In genomic region chrX:71111851-71112468, GRCh38 we compare ENCODE assay signal across 10 cellular contexts. TPM values are rescaled to one million over a fixed set of nuclear protein-coding genes. Genes with fewer than 3 reads are reported as not detected.
DNase-seq lines count a peak whose midpoint lies in the region; ATAC-seq and TF ChIP-seq lines count a peak whose summit lies in the region.
"Had no signal": no experiment of that assay in that cellular context is flagged by ENCODE, and none has a peak within 500 bp of the region (broad histone marks: within the 10 kb centered on the region; RNA-seq: fewer than 3 reads in every experiment).

No MANE protein-coding gene starts in this region.

- H3K4me2 ChIP-seq in GM23338, result no peak overlapping the region

- peak in 3 of 5 donors; percentile 52 to 77 (median 74) for DNase-seq in CD4-positive, alpha-beta memory T cell
- DNase-seq in activated gamma-delta T cell (lab: John Stamatoyannopoulos, UW), result no peak
- DNase-seq in CD1c-positive myeloid dendritic cell (ENCODE audit: extremely low spot score), result no peak
- DNase-seq in GM23338 (ENCODE audit: low spot score), result no peak
- no peak for DNase-seq in NCI-H345 treated with DMSO at 0.1 percent for 48 hours (lab: John Stamatoyannopoulos, UW; ENCODE audit: unreplicated experiment)
- DNase-seq: NCI-H526 treated with DMSO at 0.1 percent for 48 hours had no signal

- H3K9me2 ChIP-seq in GM23338 (ENCODE audit: insufficient read depth), result no peaks in the 10 kb centered on the region

- POLR2A ChIA-PET in CD4-positive, alpha-beta memory T cell (lab: Charles Lee; ENCODE audit: partially characterized antibody), result interaction anchor here (0.6 to 6.8 kb wide), 18 partner anchors 7 to 421 kb away, joined by 3 to 141 read pairs (median 7); partner anchors contain the start of genes FOXO4, NONO, OGT and SNX12

- peaks cover 39% of the 10 kb centered on the region for H3K4me1 ChIP-seq in CD4-positive, alpha-beta memory T cell (ENCODE audit: insufficient read depth, low read length)
- H3K4me1 ChIP-seq in duodenal mucosa (ENCODE audit: control insufficient read depth in 1 of 2, insufficient read depth in 2 of 2, low read length in 2 of 2) (peaks cover 0 to 11% of the 10 kb centered on the region in 2 donors), GM23338 (ENCODE audit: insufficient read depth) (0 out of 2 replicates have a peak, but pooled peaks cover 4% of the 10 kb centered on the region)

- H2AFZ ChIP-seq in GM23338, result no peak overlapping the region

- peaks cover 19% of the 10 kb centered on the region for H3K36me3 ChIP-seq in CD4-positive, alpha-beta memory T cell (ENCODE audit: insufficient read depth, low read length)
- H3K36me3 ChIP-seq in duodenal mucosa (ENCODE audit: control insufficient read depth in 1 of 2, insufficient read depth in 2 of 2, low read length in 2 of 2) (no peaks in the 10 kb centered on the region), GM23338 (ENCODE audit: insufficient read depth) (no peaks in the 10 kb centered on the region)

- no peaks in the 10 kb centered on the region for H3K79me2 ChIP-seq in GM23338 (replicated peaks; ENCODE audit: insufficient read depth)

- H3K4me3 ChIP-seq in CD4-positive, alpha-beta memory T cell (ENCODE audit: low read length in 2 of 2), result peak overlapping the region; percentile 69 to 93
- H3K4me3 ChIP-seq in duodenal mucosa (ENCODE audit: low read depth in 1 of 2, low read length in 2 of 2), result peak overlapping the region; percentile 52 to 65
- no peak overlapping the region for H3K4me3 ChIP-seq in GM23338

- H4K20me1 ChIP-seq in GM23338 (replicated peaks; ENCODE audit: insufficient read depth), result no peaks in the 10 kb centered on the region

- peak overlapping the region; percentile 97 to 99 (median 99) for H3K27ac Mint-ChIP-seq in CD4-positive, alpha-beta memory T cell
- no peak overlapping the region for H3K27ac Mint-ChIP-seq in GM23338

- intact Hi-C loops in CD4-positive, alpha-beta memory T cell (cut with micrococcal nuclease), result loop anchor here (1.0 to 10.0 kb wide), 7 partner anchors 9 to 423 kb away; partner anchors contain the start of genes OGT, SNX12 and TAF1

- TF ChIP-seq CTCF in GM23338 (conservative IDR thresholded peaks at IDR 0.05; ENCODE audit: low read depth in 2 of 2), result no peak

- no peaks in the 10 kb centered on the region for H3K27me3 ChIP-seq in CD4-positive, alpha-beta memory T cell (ENCODE audit: insufficient read depth, low read length)
- H3K27me3 ChIP-seq in duodenal mucosa (ENCODE audit: control insufficient read depth in 1 of 2, insufficient read depth in 2 of 2, low read length in 2 of 2) (no peaks in the 10 kb centered on the region), GM23338 (ENCODE audit: insufficient read depth) (peaks cover 54% of the 10 kb centered on the region)

- peak; percentile 18 for ATAC-seq in GM19395 (IDR thresholded peaks at IDR 0.05; ENCODE audit: unreplicated experiment)
- ATAC-seq in HG03469 (IDR thresholded peaks at IDR 0.05; ENCODE audit: unreplicated experiment), result peak; percentile 9
- ATAC-seq in GM23338, result no peak

- H3F3A ChIP-seq in GM23338 (replicated peaks; ENCODE audit: low read depth), result no peaks in the 10 kb centered on the region

- no peaks in the 10 kb centered on the region for H3K9me3 ChIP-seq in CD4-positive, alpha-beta memory T cell (ENCODE audit: control insufficient read depth in 1 of 2, low read length in 2 of 2)
- H3K9me3 ChIP-seq in duodenal mucosa (ENCODE audit: control insufficient read depth in 1 of 2, low read length in 2 of 2), result no peaks in the 10 kb centered on the region

- peak overlapping the region; percentile 60 to 69 for H3K9ac ChIP-seq in duodenal mucosa (ENCODE audit: low read depth in 1 of 2, low read length in 2 of 2)

- H3K36me3 Mint-ChIP-seq in CD4-positive, alpha-beta memory T cell, result peaks cover 42 to 50% of the 10 kb centered on the region in 2 donors
- H3K36me3 Mint-ChIP-seq in GM23338 (ENCODE audit: low read depth), result no peaks in the 10 kb centered on the region

- peak overlapping the region; percentile 90 to 99 (median 95) for H3K4me3 Mint-ChIP-seq in CD4-positive, alpha-beta memory T cell
- H3K4me3 Mint-ChIP-seq in GM23338, result no peak overlapping the region

- H3K9me3 Mint-ChIP-seq in CD4-positive, alpha-beta memory T cell, result no peaks in the 10 kb centered on the region
- no peaks in the 10 kb centered on the region for H3K9me3 Mint-ChIP-seq in GM23338

- H3K27ac ChIP-seq in CD4-positive, alpha-beta memory T cell (ENCODE audit: low read depth, low read length), result peak overlapping the region; percentile 96
- H3K27ac ChIP-seq in duodenal mucosa (ENCODE audit: low read depth, low read length) (peak overlapping the region; percentile 39), GM23338 (ENCODE audit: low read depth) (no peak overlapping the region)

- H3K4me1 Mint-ChIP-seq in CD4-positive, alpha-beta memory T cell, result peaks cover 20 to 62% (median 48%) of the 10 kb centered on the region in 4 donors
- peaks cover 16% of the 10 kb centered on the region; the same call in 2 of the 3 replicates for H3K4me1 Mint-ChIP-seq in GM23338

- no peaks in the 10 kb centered on the region for H3K27me3 Mint-ChIP-seq in CD4-positive, alpha-beta memory T cell
- no peaks in the 10 kb centered on the region for H3K27me3 Mint-ChIP-seq in GM23338 (ENCODE audit: insufficient read depth, low read depth, poor library complexity)

- CTCF ChIA-PET in CD4-positive, alpha-beta memory T cell (lab: Charles Lee; ENCODE audit: partially characterized antibody), result interaction anchor here (1.1 to 4.6 kb wide), 7 partner anchors 9 to 68 kb away, joined by 3 to 32 read pairs (median 6); no protein-coding TSS in a partner anchor

TF ChIP-seq in GM23338, 12 proteins besides CTCF, POLR2A, EP300 and RAD21 (continues in another document):
- TF ChIP-seq EZH2phosphoT487 (IDR thresholded peaks at IDR 0.05; ENCODE audit: unreplicated experiment) (no peak), JUNB (IDR thresholded peaks at IDR 0.05; ENCODE audit: unreplicated experiment) (no peak), CREB1 (CRISPR knock-in tag; IDR thresholded peaks at IDR 0.05; ENCODE audit: low read depth) (no peak), ETS1 (IDR thresholded peaks at IDR 0.05) (no peak), ZNF331 (CRISPR knock-in tag; IDR thresholded peaks at IDR 0.05; ENCODE audit: low read depth) (no peak), EZH2 (IDR thresholded peaks at IDR 0.05; ENCODE audit: low read depth, unreplicated experiment) (no peak), ZNF114 (CRISPR knock-in tag; IDR thresholded peaks at IDR 0.05) (no peak)

RNA-seq across cellular contexts. Expression of gene IL2RG, which starts 0.6 kb away (rescaled TPM):
- total RNA-seq in CD4-positive, alpha-beta memory T cell, result 100 to 1,000 TPM; 378 to 379 TPM
- polyA plus RNA-seq in CD4-positive, alpha-beta memory T cell, result 1,000 to 10,000 TPM; 1,405 to 1,440 TPM
- total RNA-seq in GM23338 (2014; rRNA removed; shearing (Covaris generic)), result not detected in 2 replicates
- 0.26 and 0.31 TPM in 2 replicates for polyA plus RNA-seq in GM23338 (2016; fragmentation: Nextera tagmentation; extraction: Ambion mirVana)

RNA-seq across cellular contexts. Expression of gene CXorf65, which starts 5.4 kb away (rescaled TPM):
- 10 to 100 TPM; 45.1 to 51.6 TPM for total RNA-seq in CD4-positive, alpha-beta memory T cell
- 1 to 10 TPM; 3.1 to 7.4 TPM for polyA plus RNA-seq in CD4-positive, alpha-beta memory T cell
- total RNA-seq in GM23338 (2014; rRNA removed; shearing (Covaris generic)), result not detected in 2 replicates
- polyA plus RNA-seq in GM23338 (2016; fragmentation: Nextera tagmentation; extraction: Ambion mirVana), result 0.79 and 1.1 TPM in 2 replicates
- total RNA-seq: liver had no signal
- polyA plus RNA-seq: liver had no signal

RNA-seq across cellular contexts. Expression of gene MED12, which starts 6.4 kb away (rescaled TPM):
- 10 to 100 TPM; 84.4 to 89.9 TPM for total RNA-seq in CD4-positive, alpha-beta memory T cell
- polyA plus RNA-seq in CD4-positive, alpha-beta memory T cell, result 10 to 100 TPM in 1 of 2 donors, 1 to 10 TPM in 1; 3.4 to 18.7 TPM
- total RNA-seq in GM23338 (2014; rRNA removed; shearing (Covaris generic)), result 35.2 and 40.6 TPM in 2 replicates
- 6.9 and 7.1 TPM in 2 replicates for polyA plus RNA-seq in GM23338 (2016; fragmentation: Nextera tagmentation; extraction: Ambion mirVana)

RNA-seq across cellular contexts. Expression of gene FOXO4, which starts 16.3 kb away (rescaled TPM):
- total RNA-seq in CD4-positive, alpha-beta memory T cell, result 10 to 100 TPM; 41.9 to 42.9 TPM
- 1 to 10 TPM in 1 of 2 donors, under 1 TPM in 1; 0.45 to 2.6 TPM for polyA plus RNA-seq in CD4-positive, alpha-beta memory T cell
- 26.6 and 31.4 TPM in 2 replicates for total RNA-seq in GM23338 (2014; rRNA removed; shearing (Covaris generic))
- 7.0 and 8.0 TPM in 2 replicates for polyA plus RNA-seq in GM23338 (2016; fragmentation: Nextera tagmentation; extraction: Ambion mirVana)

RNA-seq across cellular contexts. Expression of gene NLGN3, which starts 32.7 kb away (rescaled TPM):
- 1 to 10 TPM; 2.2 to 2.3 TPM for total RNA-seq in CD4-positive, alpha-beta memory T cell
- polyA plus RNA-seq in CD4-positive, alpha-beta memory T cell, result under 1 TPM; 0.21 to 0.25 TPM
- 15.3 and 17.2 TPM in 2 replicates for total RNA-seq in GM23338 (2014; rRNA removed; shearing (Covaris generic))
- polyA plus RNA-seq in GM23338 (2016; fragmentation: Nextera tagmentation; extraction: Ambion mirVana), result 4.5 and 5.2 TPM in 2 replicates

Comparison
In these comparisons a context has a peak if more than half of its experiments do, and no peak if none do; other contexts are left out.
1. DNase-seq: peak in CD4-positive, alpha-beta memory T cell (3 of 5); none in activated gamma-delta T cell (single experiment), CD1c-positive myeloid dendritic cell (single experiment), GM23338 (single experiment) and NCI-H345 treated with DMSO at 0.1 percent for 48 hours (single experiment).
2. RNA of gene IL2RG, which starts 0.6 kb away (total RNA-seq): 378 to 379 TPM in CD4-positive, alpha-beta memory T cell; not detected in GM23338; every median in the first group is over 100 times any median in the second.
3. RNA of gene CXorf65, which starts 5.4 kb away (total RNA-seq): 45.1 to 51.6 TPM in CD4-positive, alpha-beta memory T cell; not detected in GM23338; every median in the first group is over 10 times any median in the second.